ENCODE assay signal across 12 cellular contexts in genomic region chr16:69276143-69277115, GRCh38. TPM values are rescaled to one million over a fixed set of nuclear protein-coding genes. Genes with fewer than 3 reads are reported as not detected.
DNase-seq lines count a peak whose midpoint lies in the region; ATAC-seq and TF ChIP-seq lines count a peak whose summit lies in the region.
"Had no signal": no experiment of that assay in that cellular context is flagged by ENCODE, and none has a peak within 500 bp of the region (broad histone marks: within the 10 kb centered on the region; RNA-seq: fewer than 3 reads in every experiment).

No MANE protein-coding gene starts in this region.

- peaks cover 0 to 26% (median 19%) of the 10 kb centered on the region in 4 donors for H3K36me3 ChIP-seq in stomach

- ATAC-seq in right cardiac atrium (peak; percentile 95 to 99), HG02678 (IDR thresholded peaks at IDR 0.05; ENCODE audit: unreplicated experiment) (no peak), HG03571 (IDR thresholded peaks at IDR 0.05; ENCODE audit: unreplicated experiment) (no peak)

- DNase-seq in GM04504 (ENCODE audit: low read depth) (peak; percentile 95), astrocyte of the cerebellum (ENCODE audit: low read depth) (peak; percentile 97), right cardiac atrium (peak; percentile 69 to 84 (median 77)), stomach (no peak), posterior cingulate gyrus (no peak)
- DNase-seq in activated CD4-positive, alpha-beta memory T cell treated with anti-CD3 and anti-CD28 coated beads for 36 hours = no peak
- DNase-seq: KG1; naive B cell; NCI-H526; stimulated activated CD4-positive, alpha-beta T cell treated with anti-CD3 and anti-CD28 coated beads, Interleukin-4, amount 100 ng/mL, for 24 hours had no signal

- H3K27ac Mint-ChIP-seq in activated CD4-positive, alpha-beta memory T cell treated with anti-CD3 and anti-CD28 coated beads for 36 hours = no peak overlapping the region
- H3K27ac Mint-ChIP-seq: naive B cell had no signal

- no peak for TF ChIP-seq POLR2A in stomach (IDR thresholded peaks at IDR 0.05)

- no peaks in the 10 kb centered on the region for H3K27me3 Mint-ChIP-seq in activated CD4-positive, alpha-beta memory T cell treated with anti-CD3 and anti-CD28 coated beads for 36 hours
- H3K27me3 Mint-ChIP-seq: naive B cell had no signal

- intact Hi-C loops in right cardiac atrium (cut with DNase I) = no loop called here
- intact Hi-C loops in stomach (cut with DNase I; ENCODE audit: low total_unique reads) = no loop called here
- intact Hi-C loops in activated CD4-positive, alpha-beta memory T cell treated with anti-CD3 and anti-CD28 coated beads for 36 hours (cut with micrococcal nuclease) = no loop called here
- intact Hi-C loops in posterior cingulate gyrus (cut with DNase I) = no loop called here

- H3K27me3 ChIP-seq in right cardiac atrium (ENCODE audit: control insufficient read depth, insufficient read depth) (no peaks in the 10 kb centered on the region), stomach (no peaks in the 10 kb centered on the region)

- H3K9me3 ChIP-seq in right cardiac atrium (ENCODE audit: control insufficient read depth, low read length) = no peaks in the 10 kb centered on the region
- no peaks in the 10 kb centered on the region for H3K9me3 ChIP-seq in stomach

- no peak overlapping the region for H3K4me3 Mint-ChIP-seq in activated CD4-positive, alpha-beta memory T cell treated with anti-CD3 and anti-CD28 coated beads for 36 hours
- H3K4me3 Mint-ChIP-seq: naive B cell had no signal

- POLR2A ChIA-PET in activated CD4-positive, alpha-beta memory T cell treated with anti-CD3 and anti-CD28 coated beads for 36 hours (lab: Charles Lee) = interaction anchor here (0.5 kb wide), 1 partner anchor 508 kb away, joined by 3 read pairs; no protein-coding TSS in a partner anchor

- peaks cover 3% of the 10 kb centered on the region for H3K36me3 Mint-ChIP-seq in activated CD4-positive, alpha-beta memory T cell treated with anti-CD3 and anti-CD28 coated beads for 36 hours
- H3K36me3 Mint-ChIP-seq: naive B cell had no signal

- H3K4me1 ChIP-seq in right cardiac atrium (ENCODE audit: control insufficient read depth, insufficient read depth, low read length) = no peaks in the 10 kb centered on the region
- peaks cover 0 to 32% (median 16%) of the 10 kb centered on the region in 4 donors for H3K4me1 ChIP-seq in stomach

- CTCF ChIA-PET in activated CD4-positive, alpha-beta memory T cell treated with anti-CD3 and anti-CD28 coated beads for 36 hours (lab: Charles Lee) = interaction anchor here (0.9 to 1.5 kb wide), 2 partner anchors 12 to 19 kb away, joined by 3 read pairs; no protein-coding TSS in a partner anchor

- no peaks in the 10 kb centered on the region for H3K4me1 Mint-ChIP-seq in activated CD4-positive, alpha-beta memory T cell treated with anti-CD3 and anti-CD28 coated beads for 36 hours (ENCODE audit: low read depth)
- H3K4me1 Mint-ChIP-seq: naive B cell had no signal

- WGBS in right cardiac atrium = 46% methylated on average over 7 of the region's 7 CpGs
- 55 to 71% (median 64%) methylated on average over 7 of the region's 7 CpGs for WGBS in stomach, 5 donors

- no peak overlapping the region for H3K27ac ChIP-seq in right cardiac atrium (ENCODE audit: low read length)
- peak overlapping the region in 3 of 5 donors; percentile 47 to 57 (median 52) for H3K27ac ChIP-seq in stomach

- TF ChIP-seq CTCF in astrocyte of the cerebellum (IDR thresholded peaks at IDR 0.05; ENCODE audit: low read depth, low read length, missing control alignments) (no peak), stomach (IDR thresholded peaks at IDR 0.05) (no peak)

- TF ChIP-seq EP300 in stomach (IDR thresholded peaks at IDR 0.05) = no peak

- in situ Hi-C loops in astrocyte of the cerebellum (cut with HindIII; ENCODE audit: low sequenced_read_pairs) = no loop called here

- no peak overlapping the region for H3K4me3 ChIP-seq in astrocyte of the cerebellum (ENCODE audit: low read depth, low read length)
- H3K4me3 ChIP-seq in right cardiac atrium (ENCODE audit: low read length) = no peak overlapping the region
- H3K4me3 ChIP-seq in stomach = no peak overlapping the region

- no peaks in the 10 kb centered on the region for H3K9me3 Mint-ChIP-seq in activated CD4-positive, alpha-beta memory T cell treated with anti-CD3 and anti-CD28 coated beads for 36 hours
- H3K9me3 Mint-ChIP-seq: naive B cell had no signal

RNA-seq across cellular contexts. Expression of gene VPS4A, which starts 34.7 kb away (rescaled TPM):
- total RNA-seq in right cardiac atrium (10 to 100 TPM; 25.7 to 30.4 (median 27.9) TPM), stomach (10 to 100 TPM in 4 of 5 donors, 1 to 10 TPM in 1; 4.1 to 51.0 (median 33.9) TPM)
- polyA plus RNA-seq in right cardiac atrium (29.8 TPM), stomach (10 to 100 TPM; 27.3 to 30.4 (median 27.8) TPM)
- total RNA-seq in activated CD4-positive, alpha-beta memory T cell treated with anti-CD3 and anti-CD28 coated beads for 36 hours = 10 to 100 TPM; 32.1 to 33.0 TPM

RNA-seq across cellular contexts. Expression of gene PDF, which starts 54.0 kb away (rescaled TPM):
- 1 to 10 TPM; 4.7 to 5.7 (median 4.9) TPM for total RNA-seq in right cardiac atrium
- 2.9 TPM for polyA plus RNA-seq in right cardiac atrium
- 100 to 1,000 TPM in 1 of 5 donors, 10 to 100 TPM in 2, 1 to 10 TPM in 1, not detected in 1; 6.4 to 131 (median 23.6) TPM for total RNA-seq in stomach
- polyA plus RNA-seq in stomach = 1 to 10 TPM; 1.7 to 7.9 (median 7.1) TPM
- 10 to 100 TPM; 16.2 to 17.6 TPM for total RNA-seq in activated CD4-positive, alpha-beta memory T cell treated with anti-CD3 and anti-CD28 coated beads for 36 hours

Comparison
In these comparisons a context has a peak if more than half of its experiments do, and no peak if none do; other contexts are left out.
1. DNase-seq: peak in GM04504 (single experiment), astrocyte of the cerebellum (single experiment) and right cardiac atrium (3 of 3); none in stomach (single experiment), activated CD4-positive, alpha-beta memory T cell treated with anti-CD3 and anti-CD28 coated beads for 36 hours (single experiment) and posterior cingulate gyrus (0 of 10).
2. ATAC-seq: peak in right cardiac atrium (2 of 2); none in HG02678 (single experiment) and HG03571 (single experiment).